8 cellular contexts compared by ENCODE assay signal in the genomic region with DNA sequence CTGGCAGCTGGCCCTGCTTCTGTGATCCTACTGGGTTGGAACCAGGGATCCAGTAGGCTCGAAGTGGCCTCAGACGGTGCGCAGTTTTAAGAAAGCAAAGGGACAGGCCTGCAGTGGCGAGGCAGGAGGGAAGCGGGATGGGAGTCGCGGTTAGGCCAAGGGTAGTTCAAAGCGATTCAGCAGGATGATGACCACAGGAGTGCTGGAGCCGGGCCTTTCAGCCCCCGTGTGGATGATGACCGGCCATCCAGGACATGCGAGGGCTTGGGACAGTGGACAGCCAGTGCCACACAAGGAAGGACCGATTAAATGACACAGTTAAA. TPM values are rescaled to one million over a fixed set of nuclear protein-coding genes. Genes with fewer than 3 reads are reported as not detected.
DNase-seq lines count a peak whose midpoint lies in the region; ATAC-seq, FAIRE-seq and TF ChIP-seq lines count a peak whose summit lies in the region.

No MANE protein-coding gene starts in this region.

- intact Hi-C loops in CD4-positive, alpha-beta memory T cell (cut with micrococcal nuclease), result loop anchor here (5.0 kb wide), 4 partner anchors 553 to 1118 kb away; partner anchors contain the start of gene KPNA3

- CTCF ChIA-PET in CD4-positive, alpha-beta memory T cell (lab: Charles Lee; ENCODE audit: partially characterized antibody), result interaction anchor here (2.0 to 6.4 kb wide), 6 partner anchors 12 to 934 kb away, joined by 13 to 105 read pairs (median 34); partner anchors contain the start of gene TRIM13

- POLR2A ChIA-PET in CD4-positive, alpha-beta memory T cell (lab: Charles Lee; ENCODE audit: partially characterized antibody), result interaction anchor here (1.0 to 10.2 kb wide), 12 partner anchors 10 to 1117 kb away, joined by 3 to 181 read pairs (median 10); partner anchors contain the start of genes KPNA3, SPRYD7 and TRIM13

- TF ChIP-seq CTCF in bronchial epithelial cell (IDR thresholded peaks at IDR 0.05; ENCODE audit: insufficient read depth, low read length, severe bottlenecking) (no peak), kidney epithelial cell (IDR thresholded peaks at IDR 0.05; ENCODE audit: insufficient read depth, low read length, poor library complexity, severe bottlenecking) (no peak)

- H3K9me3 Mint-ChIP-seq in CD4-positive, alpha-beta memory T cell, result no peaks in the 10 kb centered on the region

- H3K4me3 ChIP-seq in CD4-positive, alpha-beta memory T cell (ENCODE audit: low read length in 2 of 2), result peak overlapping the region; percentile 73 to 92
- H3K4me3 ChIP-seq in bronchial epithelial cell (ENCODE audit: low read depth, low read length) (peak overlapping the region; percentile 76), kidney epithelial cell (ENCODE audit: low read depth, low read length) (peak overlapping the region; percentile 81)

- H3K36me3 Mint-ChIP-seq in CD4-positive, alpha-beta memory T cell, result peaks cover 0 to 7% of the 10 kb centered on the region in 2 donors

- no peak for FAIRE-seq in bronchial epithelial cell (lab: Jason Lieb, UNC)

- peak; percentile 2 for ATAC-seq in GM21723 (IDR thresholded peaks at IDR 0.05; ENCODE audit: unreplicated experiment)
- ATAC-seq in stimulated activated naive CD8-positive, alpha-beta T cell treated with anti-CD3 and anti-CD28 coated beads, Interleukin-15, Interleukin-2, amounts not matched to agents 100 U/mL and 50 U/mL, for 24 hours, result peak; percentile 1
- ATAC-seq in GM21423 (IDR thresholded peaks at IDR 0.05; ENCODE audit: unreplicated experiment), result no peak

- peaks cover 52% of the 10 kb centered on the region for H3K4me1 ChIP-seq in CD4-positive, alpha-beta memory T cell (ENCODE audit: insufficient read depth, low read length)

- H3K4me1 Mint-ChIP-seq in CD4-positive, alpha-beta memory T cell, result peaks cover 30 to 42% (median 36%) of the 10 kb centered on the region in 4 donors

- no peak for DNase-seq in CD4-positive, alpha-beta memory T cell
- DNase-seq in NCI-H82 (lab: John Stamatoyannopoulos, UW) (peak; percentile 73), bronchial epithelial cell (ENCODE audit: low read depth) (no peak), kidney epithelial cell (ENCODE audit: low read depth) (no peak), NCI-H446 treated with DMSO at 0.1 percent for 48 hours (lab: John Stamatoyannopoulos, UW) (no peak)
- no peak for DNase-seq in stimulated activated naive CD8-positive, alpha-beta T cell treated with anti-CD3 and anti-CD28 coated beads, Interleukin-15, Interleukin-2, amounts not matched to agents 100 U/mL and 50 U/mL, for 24 hours

- no peaks in the 10 kb centered on the region for H3K27me3 ChIP-seq in CD4-positive, alpha-beta memory T cell (ENCODE audit: insufficient read depth, low read length)
- H3K27me3 ChIP-seq in bronchial epithelial cell (ENCODE audit: control insufficient read depth, insufficient read depth, low read length) (no peaks in the 10 kb centered on the region), kidney epithelial cell (ENCODE audit: control insufficient read depth, insufficient read depth, low read length) (no peaks in the 10 kb centered on the region)

- peak overlapping the region; percentile 89 to 98 (median 95) for H3K27ac Mint-ChIP-seq in CD4-positive, alpha-beta memory T cell

- no peaks in the 10 kb centered on the region for H3K9me3 ChIP-seq in CD4-positive, alpha-beta memory T cell (ENCODE audit: control insufficient read depth in 1 of 2, low read length in 2 of 2)

- peak overlapping the region; percentile 79 for H3K27ac ChIP-seq in CD4-positive, alpha-beta memory T cell (ENCODE audit: low read depth, low read length)

- H3K27me3 Mint-ChIP-seq in CD4-positive, alpha-beta memory T cell, result peaks cover 0 to 2% of the 10 kb centered on the region in 2 donors

- H3K4me3 Mint-ChIP-seq in CD4-positive, alpha-beta memory T cell, result peak overlapping the region; percentile 82 to 98 (median 94)

- H3K36me3 ChIP-seq in CD4-positive, alpha-beta memory T cell (ENCODE audit: insufficient read depth, low read length), result no peaks in the 10 kb centered on the region
- H3K36me3 ChIP-seq in bronchial epithelial cell (ENCODE audit: control insufficient read depth, insufficient read depth, low read length) (no peaks in the 10 kb centered on the region), kidney epithelial cell (ENCODE audit: control insufficient read depth, insufficient read depth, low read length) (no peaks in the 10 kb centered on the region)

RNA-seq across cellular contexts. Expression of gene RNASEH2B, which starts 0.9 kb away (rescaled TPM):
- 10 to 100 TPM; 88.9 to 96.2 TPM for total RNA-seq in CD4-positive, alpha-beta memory T cell
- polyA plus RNA-seq in CD4-positive, alpha-beta memory T cell, result 100 to 1,000 TPM; 111 to 133 TPM
- total RNA-seq in bronchial epithelial cell (33.2 and 35.0 TPM in 2 replicates), kidney epithelial cell (23.9 and 26.7 TPM in 2 replicates)
